ENCODE assay signal across 8 cellular contexts in the genomic region with DNA sequence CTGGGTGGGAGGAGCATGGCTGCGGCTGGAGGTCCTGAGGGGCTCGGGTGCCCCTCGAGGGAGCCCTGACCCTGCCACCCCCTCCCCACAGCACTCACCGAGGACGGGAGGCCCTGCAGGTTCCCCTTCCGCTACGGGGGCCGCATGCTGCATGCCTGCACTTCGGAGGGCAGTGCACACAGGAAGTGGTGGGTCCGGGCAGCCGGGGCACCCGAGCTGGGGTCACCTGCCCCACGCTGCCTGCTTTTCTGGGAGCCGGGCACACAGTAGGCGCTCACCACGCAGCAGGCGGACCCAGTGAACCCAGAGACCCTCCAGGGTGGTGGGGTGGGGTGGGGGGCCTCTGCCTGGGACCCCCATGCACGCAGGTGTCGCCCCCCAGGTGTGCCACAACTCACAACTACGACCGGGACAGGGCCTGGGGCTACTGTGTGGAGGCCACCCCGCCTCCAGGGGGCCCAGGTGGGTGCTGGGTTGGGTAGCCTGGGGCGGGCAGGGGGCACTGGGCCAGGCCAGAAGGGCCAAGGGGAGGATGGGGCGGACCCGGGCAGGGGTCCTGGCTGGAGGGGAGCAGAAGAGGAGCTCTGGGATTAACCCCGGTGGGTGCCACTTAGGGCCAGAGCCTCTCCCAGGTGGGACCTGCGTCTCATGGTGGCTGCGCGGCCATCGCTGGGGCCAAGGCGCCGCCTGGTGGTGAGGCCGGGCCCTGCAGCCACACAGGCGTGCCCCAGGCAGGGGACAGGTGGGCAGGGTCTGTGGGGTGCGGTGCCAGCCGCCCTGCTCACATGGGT. TPM values are rescaled to one million over a fixed set of nuclear protein-coding genes. Genes with fewer than 3 reads are reported as not detected.
A peak's percentile ranks its signal among the peaks of the same experiment; 100 is the strongest.
DNase-seq lines count a peak whose midpoint lies in the region; ATAC-seq and TF ChIP-seq lines count a peak whose summit lies in the region.

No MANE protein-coding gene starts in this region.

- ATAC-seq in GM21528 (IDR thresholded peaks at IDR 0.05; ENCODE audit: low FRiP score, unreplicated experiment): peak; percentile 51

- no peak overlapping the region for H3K4me2 ChIP-seq in parathyroid adenoma (ENCODE audit: low read length)

- H3K27ac ChIP-seq in esophagus squamous epithelium: no peak overlapping the region
- H3K27ac ChIP-seq in parathyroid adenoma: no peak overlapping the region

- TF ChIP-seq CTCF in esophagus squamous epithelium (IDR thresholded peaks at IDR 0.05) (peak; percentile 90 to 100 (median 98)), parathyroid adenoma (IDR thresholded peaks at IDR 0.05) (peak; percentile 71)

- H3K4me3 ChIP-seq in esophagus squamous epithelium (no peak overlapping the region), parathyroid adenoma (ENCODE audit: low read depth, low read length) (no peak overlapping the region)

- no peaks in the 10 kb centered on the region for H3K79me2 ChIP-seq in parathyroid adenoma

- peaks cover 0 to 10% (median 0%) of the 10 kb centered on the region in 4 donors for H3K27me3 ChIP-seq in esophagus squamous epithelium
- H3K27me3 ChIP-seq in parathyroid adenoma (ENCODE audit: control insufficient read depth, insufficient read depth, low read length): no peaks in the 10 kb centered on the region

- H3K4me1 ChIP-seq in esophagus squamous epithelium (peaks cover 6 to 42% (median 8%) of the 10 kb centered on the region in 3 donors), parathyroid adenoma (no peaks in the 10 kb centered on the region)

- no peak overlapping the region for H2AFZ ChIP-seq in parathyroid adenoma

- intact Hi-C loops in esophagus squamous epithelium (cut with DNase I): loop anchor here (2.0 kb wide), 1 partner anchor 96 kb away; no protein-coding TSS in a partner anchor

- no peak overlapping the region for H3K9ac ChIP-seq in parathyroid adenoma

- no peaks in the 10 kb centered on the region for H3K36me3 ChIP-seq in esophagus squamous epithelium
- H3K36me3 ChIP-seq in parathyroid adenoma (ENCODE audit: control insufficient read depth, insufficient read depth, low read length): no peaks in the 10 kb centered on the region

- DNase-seq in CMK (ENCODE audit: low read depth): peak; percentile 9
- peak; percentile 5 for DNase-seq in NCI-H774 (lab: John Stamatoyannopoulos, UW)
- peak; percentile 52 for DNase-seq in activated T-cell treated with anti-CD3 and anti-CD28 coated beads for 1 hour (ENCODE audit: low read depth)
- no peak for DNase-seq in esophagus squamous epithelium (lab: John Stamatoyannopoulos, UW)
- DNase-seq in mesenteric fat pad (ENCODE audit: low spot score): no peak
- DNase-seq in NCI-H2227 treated with DMSO at 0.1 percent for 48 hours (lab: John Stamatoyannopoulos, UW): no peak

- no CpG with 5 or more reads among the region's 36 CpGs for WGBS in esophagus squamous epithelium, 2 donors

- H3K9me3 ChIP-seq in esophagus squamous epithelium (no peaks in the 10 kb centered on the region), parathyroid adenoma (ENCODE audit: control insufficient read depth, low read length) (no peaks in the 10 kb centered on the region)

- no peak for TF ChIP-seq POLR2A in esophagus squamous epithelium (IDR thresholded peaks at IDR 0.05)

RNA-seq across cellular contexts. Expression of gene HGFAC, which starts 1.4 kb away (rescaled TPM):
- under 1 TPM in 1 of 4 donors, not detected in 3; 0.38 TPM for total RNA-seq in esophagus squamous epithelium
- not detected for total RNA-seq in mesenteric fat pad

RNA-seq across cellular contexts. Expression of gene DOK7, which starts 20.0 kb away (rescaled TPM):
- total RNA-seq in esophagus squamous epithelium: under 1 TPM in 2 of 4 donors, not detected in 2; 0.26 to 0.45 TPM
- not detected for total RNA-seq in mesenteric fat pad

Comparison
In these comparisons a context has a peak if more than half of its experiments do, and no peak if none do; other contexts are left out.
1. DNase-seq: peak in CMK (single experiment), NCI-H774 (single experiment) and activated T-cell treated with anti-CD3 and anti-CD28 coated beads for 1 hour (single experiment); none in esophagus squamous epithelium (single experiment), mesenteric fat pad (single experiment) and NCI-H2227 treated with DMSO at 0.1 percent for 48 hours (single experiment).